ENCODE assay signal across 29 cellular contexts in the genomic region with DNA sequence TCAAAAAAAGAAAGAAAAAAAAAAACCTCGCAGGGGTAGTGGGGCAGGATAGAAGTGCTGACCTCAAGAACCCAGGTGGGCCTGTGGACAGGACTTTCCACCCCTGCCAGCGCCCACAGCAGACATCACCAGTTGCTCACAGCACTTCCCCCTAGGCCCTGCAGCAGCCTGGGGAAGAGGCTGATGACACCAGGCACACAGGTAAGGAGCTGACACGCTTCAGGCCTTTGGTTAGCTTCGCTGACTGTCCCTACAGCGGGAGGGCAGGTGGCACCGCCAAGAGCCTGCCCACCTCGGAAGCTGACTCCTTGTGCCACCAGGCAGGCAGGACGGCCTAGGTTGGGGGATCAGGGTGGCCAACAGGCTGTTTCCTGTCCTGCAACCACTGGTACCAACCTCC. TPM values are rescaled to one million over a fixed set of nuclear protein-coding genes. Genes with fewer than 3 reads are reported as not detected.
"Had no signal": no experiment of that assay in that cellular context is flagged by ENCODE, and none has a peak within 500 bp of the region (broad histone marks: within the 10 kb centered on the region; RNA-seq: fewer than 3 reads in every experiment).

No MANE protein-coding gene starts in this region.

- H3K4me1 ChIP-seq: gastroesophageal sphincter, pancreas, right atrium auricular region, upper lobe of right lung, uterus had no signal

- H3K27ac ChIP-seq: epithelial cell of prostate, gastroesophageal sphincter, heart left ventricle, hepatocyte, neutrophil, pancreas, right atrium auricular region, spleen, thoracic aorta, tibial nerve, upper lobe of right lung, uterus had no signal

- DNase-seq: cortex of kidney; foreskin fibroblast; heart left ventricle; kidney; natural killer cell; spleen; stimulated activated CD4-positive, alpha-beta T cell treated with anti-CD3 and anti-CD28 coated beads, Interleukin-4, amount 100 ng/mL, for 4 hours; upper lobe of right lung; uterus had no signal

- ATAC-seq: esophagus mucosa; gastroesophageal sphincter; heart left ventricle; left lobe of liver; natural killer cell; pancreas; sciatic nerve; stimulated activated memory B cell treated with anti-CD40 and anti-IgM and Interleukin-4, amounts not matched to agents 10 μg/mL and 1 μg/mL and 100 μg/mL, for 72 hours; upper lobe of right lung had no signal

- H2AFZ ChIP-seq: hepatocyte had no signal

- H3K4me3 ChIP-seq: gastroesophageal sphincter, heart left ventricle, hepatocyte, lung, pancreas, right atrium auricular region, spleen, thoracic aorta, tibial nerve, upper lobe of right lung, uterus had no signal

- H3K27me3 ChIP-seq: gastroesophageal sphincter, heart left ventricle, hepatocyte, neutrophil, pancreas, right atrium auricular region, spleen, tibial nerve, upper lobe of right lung, uterus had no signal

- H3K9me3 ChIP-seq: gastroesophageal sphincter, heart left ventricle, neutrophil, pancreas, right atrium auricular region, spleen, thoracic aorta, tibial nerve, upper lobe of right lung, uterus had no signal

- H3K36me3 ChIP-seq: uterus had no signal

- H3K4me2 ChIP-seq: hepatocyte had no signal

- FAIRE-seq: kidney, pancreas had no signal

RNA-seq across cellular contexts. Expression of a gene that starts 9.4 kb away (rescaled TPM):
- total RNA-seq: dermis microvascular lymphatic vessel endothelial cell, esophagus mucosa, heart left ventricle, hepatocyte, kidney, left lobe of liver, liver, mononuclear cell, natural killer cell, omental fat pad, pancreas, progenitor cell of endocrine pancreas, right atrium auricular region, sciatic nerve, skeletal muscle tissue, spleen, tibial nerve, upper lobe of right lung, uterus had no signal
- polyA plus RNA-seq: heart left ventricle, hepatocyte, liver, neural cell, pancreas, spleen had no signal
